34 cellular contexts compared by ENCODE assay signal in genomic region chr2:104708967-104709366, GRCh38.
"Had no signal": no experiment of that assay in that cellular context is flagged by ENCODE, and none has a peak within 500 bp of the region (broad histone marks: within the 10 kb centered on the region; RNA-seq: fewer than 3 reads in every experiment).

No MANE protein-coding gene starts in this region.

- H3K9me3 ChIP-seq: MG63 had no signal

- H3K9ac ChIP-seq: KMS-11 had no signal

- H3K4me2 ChIP-seq: KMS-11 had no signal

- H3K4me3 ChIP-seq: MG63 had no signal

- H3K27me3 ChIP-seq: MG63 had no signal

- DNase-seq: Karpas-422, Kasumi-1, KG1, MG63, MM.1S, MV-4-11, NCI-H1048, NCI-H1092, NCI-H1092 treated with DMSO at 0.1 percent for 48 hours, NCI-H1105, NCI-H1105 treated with DMSO at 0.1 percent for 48 hours, NCI-H1417, NCI-H1417 treated with DMSO at 0.1 percent for 48 hours, NCI-H1436, NCI-H1436 treated with DMSO at 0.1 percent for 48 hours, NCI-H146, NCI-H1694, NCI-H1694 treated with DMSO at 0.1 percent for 48 hours, NCI-H187, NCI-H187 treated with DMSO at 0.1 percent for 48 hours, NCI-H1930, NCI-H2029, NCI-H2029 treated with DMSO at 0.1 percent for 48 hours, NCI-H2081, NCI-H2081 treated with DMSO at 0.1 percent for 48 hours, NCI-H2107, NCI-H2171, NCI-H2171 treated with DMSO at 0.1 percent for 48 hours, NCI-H2227 treated with DMSO at 0.1 percent for 48 hours, NCI-H226, NCI-H345, NCI-H446, NCI-H446 treated with DMSO at 0.1 percent for 48 hours had no signal

- H3K27ac ChIP-seq: KMS-11 had no signal

- H3K36me3 ChIP-seq: MG63 had no signal
